12 cellular contexts compared by ENCODE assay signal in genomic region chr6:111664565-111665039, GRCh38. TPM values are rescaled to one million over a fixed set of nuclear protein-coding genes. Genes with fewer than 3 reads are reported as not detected.
A peak's percentile ranks its signal among the peaks of the same experiment; 100 is the strongest.
DNase-seq lines count a peak whose midpoint lies in the region; ATAC-seq, FAIRE-seq and TF ChIP-seq lines count a peak whose summit lies in the region.
"Had no signal": no experiment of that assay in that cellular context is flagged by ENCODE, and none has a peak within 500 bp of the region (broad histone marks: within the 10 kb centered on the region; RNA-seq: fewer than 3 reads in every experiment).

No MANE protein-coding gene starts in this region.

- no peak overlapping the region for H3K9ac ChIP-seq in neural cell (ENCODE audit: low read length)

- H3F3A ChIP-seq in neural cell (ENCODE audit: insufficient read depth, low read length, poor library complexity, severe bottlenecking): peaks cover 8% of the 10 kb centered on the region

- H3K27ac ChIP-seq in esophagus squamous epithelium (peak overlapping the region in 3 of 4 donors; percentile 67 to 80 (median 77)), neural cell (ENCODE audit: low read length) (peak overlapping the region; percentile 69), upper lobe of right lung (peak overlapping the region; percentile 72)

- no peak for TF ChIP-seq EP300 in neural cell (conservative IDR thresholded peaks at IDR 0.05; ENCODE audit: poor library complexity, severe bottlenecking)

- H3K9me3 Mint-ChIP-seq in activated naive CD4-positive, alpha-beta T cell treated with anti-CD3 and anti-CD28 coated beads, Interleukin-2, amount 50 U/mL, for 72 hours: no peaks in the 10 kb centered on the region
- no peaks in the 10 kb centered on the region for H3K9me3 Mint-ChIP-seq in activated T-helper 2 cell treated with anti-CD3 and anti-CD28 coated beads, Interferon-gamma antibody, Interleukin-2, Interleukin-4, amounts not matched to agents 10 μg/mL and 5 μg/mL and 100 μg/mL, durations not matched to agents 14 hours and 24 hours and 36 hours

- peak overlapping the region; percentile 56 to 79 for H3K27ac Mint-ChIP-seq in activated naive CD4-positive, alpha-beta T cell treated with anti-CD3 and anti-CD28 coated beads, Interleukin-2, amount 50 U/mL, for 72 hours
- no peak overlapping the region for H3K27ac Mint-ChIP-seq in activated T-helper 2 cell treated with anti-CD3 and anti-CD28 coated beads, Interferon-gamma antibody, Interleukin-2, Interleukin-4, amounts not matched to agents 10 μg/mL and 5 μg/mL and 100 μg/mL, durations not matched to agents 14 hours and 24 hours and 36 hours

- H3K27me3 Mint-ChIP-seq in activated T-helper 2 cell treated with anti-CD3 and anti-CD28 coated beads, Interferon-gamma antibody, Interleukin-2, Interleukin-4, amounts not matched to agents 10 μg/mL and 5 μg/mL and 100 μg/mL, durations not matched to agents 14 hours and 24 hours and 36 hours (ENCODE audit: low read depth): no peaks in the 10 kb centered on the region

- WGBS in esophagus squamous epithelium, 2 donors: 73 to 83% methylated on average over 7 of the region's 7 CpGs

- TF ChIP-seq POLR2A in esophagus squamous epithelium (IDR thresholded peaks at IDR 0.05): no peak

- no peaks in the 10 kb centered on the region for H3K79me2 ChIP-seq in neural cell (replicated peaks; ENCODE audit: insufficient read depth, low read length)

- peaks cover 0 to 1% (median 0%) of the 10 kb centered on the region in 3 donors for H3K36me3 ChIP-seq in esophagus squamous epithelium
- H3K36me3 ChIP-seq in neural cell (ENCODE audit: insufficient read depth, low read length): no peaks in the 10 kb centered on the region
- H3K36me3 ChIP-seq in upper lobe of right lung: peaks cover 8% of the 10 kb centered on the region

- intact Hi-C loops in esophagus squamous epithelium (cut with DNase I) (no loop called here), upper lobe of right lung (cut with DNase I) (no loop called here)
- intact Hi-C loops in activated T-helper 2 cell treated with anti-CD3 and anti-CD28 coated beads, Interferon-gamma antibody, Interleukin-2, Interleukin-4, amounts not matched to agents 10 μg/mL and 5 μg/mL and 100 μg/mL, durations not matched to agents 14 hours and 24 hours and 36 hours (cut with micrococcal nuclease): no loop called here

- TF ChIP-seq CTCF in esophagus squamous epithelium (IDR thresholded peaks at IDR 0.05): no peak
- no peak for TF ChIP-seq CTCF in neural cell (IDR thresholded peaks at IDR 0.05; ENCODE audit: poor library complexity, severe bottlenecking)
- TF ChIP-seq CTCF in upper lobe of right lung (IDR thresholded peaks at IDR 0.05): no peak

- no peak overlapping the region for H3K4me3 Mint-ChIP-seq in activated T-helper 2 cell treated with anti-CD3 and anti-CD28 coated beads, Interferon-gamma antibody, Interleukin-2, Interleukin-4, amounts not matched to agents 10 μg/mL and 5 μg/mL and 100 μg/mL, durations not matched to agents 14 hours and 24 hours and 36 hours (ENCODE audit: low read depth)

- H3K9me2 ChIP-seq in neural cell (ENCODE audit: insufficient read depth, low read length): no peaks in the 10 kb centered on the region

- no peak for TF ChIP-seq RAD21 in neural cell (conservative IDR thresholded peaks at IDR 0.05)

- H3K27me3 ChIP-seq in esophagus squamous epithelium (no peaks in the 10 kb centered on the region), neural cell (ENCODE audit: insufficient read depth, low read depth, low read length) (no peaks in the 10 kb centered on the region), upper lobe of right lung (no peaks in the 10 kb centered on the region)

- H3K4me2 ChIP-seq in neural cell (ENCODE audit: low read length): no peak overlapping the region

- H4K20me1 ChIP-seq in neural cell (ENCODE audit: insufficient read depth): no peaks in the 10 kb centered on the region

- no peak for FAIRE-seq in frontal cortex (lab: Jason Lieb, UNC)
- FAIRE-seq: kidney had no signal

- peaks cover 0 to 37% of the 10 kb centered on the region in 2 donors for H3K36me3 Mint-ChIP-seq in activated naive CD4-positive, alpha-beta T cell treated with anti-CD3 and anti-CD28 coated beads, Interleukin-2, amount 50 U/mL, for 72 hours
- H3K36me3 Mint-ChIP-seq in activated T-helper 2 cell treated with anti-CD3 and anti-CD28 coated beads, Interferon-gamma antibody, Interleukin-2, Interleukin-4, amounts not matched to agents 10 μg/mL and 5 μg/mL and 100 μg/mL, durations not matched to agents 14 hours and 24 hours and 36 hours (ENCODE audit: low read depth): peaks cover 60% of the 10 kb centered on the region

- H2AFZ ChIP-seq in neural cell (ENCODE audit: low read depth, low read length): no peak overlapping the region

- H3K9me3 ChIP-seq in esophagus squamous epithelium (no peaks in the 10 kb centered on the region), neural cell (ENCODE audit: low read length) (no peaks in the 10 kb centered on the region), upper lobe of right lung (no peaks in the 10 kb centered on the region)

- no peak for ATAC-seq in activated naive CD4-positive, alpha-beta T cell treated with anti-CD3 and anti-CD28 coated beads, Interleukin-2, amount 50 U/mL, for 72 hours
- no peak for ATAC-seq in upper lobe of right lung
- no peak for ATAC-seq in HG02938 (IDR thresholded peaks at IDR 0.05; ENCODE audit: unreplicated experiment)

- peaks cover 0 to 75% (median 29%) of the 10 kb centered on the region in 3 donors for H3K4me1 ChIP-seq in esophagus squamous epithelium
- peaks cover 46% of the 10 kb centered on the region for H3K4me1 ChIP-seq in upper lobe of right lung

- peaks cover 7% of the 10 kb centered on the region for H3K4me1 Mint-ChIP-seq in activated T-helper 2 cell treated with anti-CD3 and anti-CD28 coated beads, Interferon-gamma antibody, Interleukin-2, Interleukin-4, amounts not matched to agents 10 μg/mL and 5 μg/mL and 100 μg/mL, durations not matched to agents 14 hours and 24 hours and 36 hours (ENCODE audit: low read depth)

- H3K4me3 ChIP-seq in esophagus squamous epithelium: no peak overlapping the region
- no peak overlapping the region for H3K4me3 ChIP-seq in neural cell (ENCODE audit: low read length)
- H3K4me3 ChIP-seq in upper lobe of right lung: no peak overlapping the region

- no peak for DNase-seq in activated naive CD4-positive, alpha-beta T cell treated with anti-CD3 and anti-CD28 coated beads, Interleukin-2, amount 50 U/mL, for 72 hours (ENCODE audit: low spot score in 2 of 2)
- no peak for DNase-seq in activated naive CD4-positive, alpha-beta T cell (lab: John Stamatoyannopoulos, UW)
- DNase-seq in esophagus squamous epithelium (lab: John Stamatoyannopoulos, UW) (no peak), upper lobe of right lung (no peak), frontal cortex (ENCODE audit: low spot score in 2 of 2) (no peak)
- DNase-seq in activated T-helper 2 cell treated with anti-CD3 and anti-CD28 coated beads, Interferon-gamma antibody, Interleukin-2, Interleukin-4, amounts not matched to agents 10 μg/mL and 5 μg/mL and 100 μg/mL, durations not matched to agents 14 hours and 24 hours and 36 hours (ENCODE audit: low spot score): no peak
- DNase-seq: ACHN; activated naive CD4-positive, alpha-beta T cell treated with anti-CD3 and anti-CD28 coated beads, Interleukin-2, amount 50 U/mL, for 16 hours; DMS79 treated with DMSO at 0.1 percent for 48 hours; kidney had no signal

TF ChIP-seq in neural cell, 6 proteins besides CTCF, POLR2A, EP300 and RAD21:
- TF ChIP-seq TAF1 (IDR thresholded peaks at IDR 0.05; ENCODE audit: low read depth) (no peak), SMC3 (conservative IDR thresholded peaks at IDR 0.05; ENCODE audit: poor library complexity) (no peak), MXI1 (conservative IDR thresholded peaks at IDR 0.05; ENCODE audit: poor library complexity, severe bottlenecking) (no peak), EZH2 (IDR thresholded peaks at IDR 0.05; ENCODE audit: borderline replicate concordance, insufficient read depth, low read length, poor library complexity, severe bottlenecking) (no peak), POLR2AphosphoS5 (IDR thresholded peaks at IDR 0.05) (no peak)
- TF ChIP-seq, protein P1, sequence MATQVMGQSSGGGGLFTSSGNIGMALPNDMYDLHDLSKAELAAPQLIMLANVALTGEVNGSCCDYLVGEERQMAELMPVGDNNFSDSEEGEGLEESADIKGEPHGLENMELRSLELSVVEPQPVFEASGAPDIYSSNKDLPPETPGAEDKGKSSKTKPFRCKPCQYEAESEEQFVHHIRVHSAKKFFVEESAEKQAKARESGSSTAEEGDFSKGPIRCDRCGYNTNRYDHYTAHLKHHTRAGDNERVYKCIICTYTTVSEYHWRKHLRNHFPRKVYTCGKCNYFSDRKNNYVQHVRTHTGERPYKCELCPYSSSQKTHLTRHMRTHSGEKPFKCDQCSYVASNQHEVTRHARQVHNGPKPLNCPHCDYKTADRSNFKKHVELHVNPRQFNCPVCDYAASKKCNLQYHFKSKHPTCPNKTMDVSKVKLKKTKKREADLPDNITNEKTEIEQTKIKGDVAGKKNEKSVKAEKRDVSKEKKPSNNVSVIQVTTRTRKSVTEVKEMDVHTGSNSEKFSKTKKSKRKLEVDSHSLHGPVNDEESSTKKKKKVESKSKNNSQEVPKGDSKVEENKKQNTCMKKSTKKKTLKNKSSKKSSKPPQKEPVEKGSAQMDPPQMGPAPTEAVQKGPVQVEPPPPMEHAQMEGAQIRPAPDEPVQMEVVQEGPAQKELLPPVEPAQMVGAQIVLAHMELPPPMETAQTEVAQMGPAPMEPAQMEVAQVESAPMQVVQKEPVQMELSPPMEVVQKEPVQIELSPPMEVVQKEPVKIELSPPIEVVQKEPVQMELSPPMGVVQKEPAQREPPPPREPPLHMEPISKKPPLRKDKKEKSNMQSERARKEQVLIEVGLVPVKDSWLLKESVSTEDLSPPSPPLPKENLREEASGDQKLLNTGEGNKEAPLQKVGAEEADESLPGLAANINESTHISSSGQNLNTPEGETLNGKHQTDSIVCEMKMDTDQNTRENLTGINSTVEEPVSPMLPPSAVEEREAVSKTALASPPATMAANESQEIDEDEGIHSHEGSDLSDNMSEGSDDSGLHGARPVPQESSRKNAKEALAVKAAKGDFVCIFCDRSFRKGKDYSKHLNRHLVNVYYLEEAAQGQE (IDR thresholded peaks at IDR 0.05; ENCODE audit: borderline replicate concordance): no peak

RNA-seq across cellular contexts. Expression of gene TRAF3IP2, which starts 58.9 kb away (rescaled TPM):
- 10 to 100 TPM; 32.5 to 38.0 TPM for total RNA-seq in activated naive CD4-positive, alpha-beta T cell treated with anti-CD3 and anti-CD28 coated beads, Interleukin-2, amount 50 U/mL, for 72 hours
- total RNA-seq in esophagus squamous epithelium: 10 to 100 TPM; 36.8 to 52.1 (median 46.7) TPM
- polyA plus RNA-seq in neural cell: 2.0 and 17.0 TPM in 2 replicates
- 0.97 and 1.2 TPM in 2 replicates for polyA minus RNA-seq in neural cell
- total RNA-seq in upper lobe of right lung: 32.1 TPM
- total RNA-seq in activated T-helper 2 cell treated with anti-CD3 and anti-CD28 coated beads, Interferon-gamma antibody, Interleukin-2, Interleukin-4, amounts not matched to agents 10 μg/mL and 5 μg/mL and 100 μg/mL, durations not matched to agents 14 hours and 24 hours and 36 hours: 20.9 and 22.5 TPM in 2 replicates
- 6.1 TPM for total RNA-seq in frontal cortex
